23 cellular contexts compared by ENCODE assay signal in genomic region chr11:117616979-117617378, GRCh38.
"Had no signal": no experiment of that assay in that cellular context is flagged by ENCODE, and none has a peak within 500 bp of the region (broad histone marks: within the 10 kb centered on the region; RNA-seq: fewer than 3 reads in every experiment).

No MANE protein-coding gene starts in this region.

- H3K27me3 ChIP-seq: dorsolateral prefrontal cortex, heart left ventricle had no signal

- H2AFZ ChIP-seq: hepatocyte had no signal

- H3K79me2 ChIP-seq: hepatocyte had no signal

- DNase-seq: dermis blood vessel endothelial cell; effector CD4-positive, alpha-beta T cell; effector memory CD4-positive, alpha-beta T cell; foreskin keratinocyte; heart left ventricle; hypothalamus; immature natural killer cell; islet precursor cell; kidney; kidney glomerular epithelial cell; left lung; left ventricle myocardium superior; lower lobe of right lung; mesenchymal stem cell; midbrain had no signal

- H3K4me1 ChIP-seq: esophagus muscularis mucosa, foreskin keratinocyte, gastroesophageal sphincter, left lung, lower lobe of right lung had no signal

- ATAC-seq: foreskin keratinocyte, gastroesophageal sphincter, heart left ventricle, left lung, left ventricle myocardium superior, lower lobe of right lung had no signal

- FAIRE-seq: colon, endothelial cell of umbilical vein, frontal cortex, kidney had no signal

- H3K27ac ChIP-seq: coronary artery, esophagus muscularis mucosa, foreskin keratinocyte, gastroesophageal sphincter, heart left ventricle, hepatocyte, left lung, lower lobe of right lung had no signal

- H3K4me2 ChIP-seq: hepatocyte had no signal

- H3K36me3 ChIP-seq: esophagus muscularis mucosa, heart left ventricle, left lung, lower lobe of right lung had no signal

- H3K4me3 ChIP-seq: coronary artery, dorsolateral prefrontal cortex, esophagus muscularis mucosa, gastroesophageal sphincter, heart left ventricle, hepatocyte, left lung, lower lobe of right lung had no signal
